Comparison of ENCODE assay signal across 9 cellular contexts in the genomic region with DNA sequence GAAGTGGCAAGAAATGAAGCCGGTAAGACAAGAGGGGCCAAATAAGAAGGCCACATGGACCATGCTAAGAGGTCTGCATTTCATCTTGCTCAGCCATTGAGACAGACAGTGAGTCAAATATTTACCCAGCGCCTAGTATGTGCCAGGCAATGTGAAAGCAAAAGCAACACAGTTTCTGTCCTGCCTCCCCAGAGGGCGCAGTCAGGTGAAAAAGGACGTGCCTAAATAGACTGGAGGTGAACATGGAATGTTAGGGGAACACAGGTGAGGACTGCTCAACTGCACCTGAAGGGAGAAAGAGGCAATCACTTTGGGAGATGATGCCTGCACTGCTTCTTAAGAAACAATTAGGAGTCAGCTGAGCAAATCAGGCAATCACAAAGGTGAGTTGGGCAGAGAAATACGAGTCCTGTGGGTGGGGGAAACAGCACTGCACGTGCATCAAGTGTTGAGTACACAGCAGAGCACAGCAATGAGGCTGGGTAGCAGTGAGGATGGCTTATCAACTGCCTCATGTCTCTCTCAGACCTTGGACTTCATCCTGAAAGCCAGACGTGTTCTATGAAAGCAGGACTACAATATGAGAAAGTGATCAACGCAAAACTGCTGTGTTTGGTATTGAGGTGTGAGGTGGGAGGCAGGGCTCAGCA.
DNase-seq lines count a peak whose midpoint lies in the region; ATAC-seq and TF ChIP-seq lines count a peak whose summit lies in the region.
"Had no signal": no experiment of that assay in that cellular context is flagged by ENCODE, and none has a peak within 500 bp of the region (broad histone marks: within the 10 kb centered on the region; RNA-seq: fewer than 3 reads in every experiment).

No MANE protein-coding gene starts in this region.

- peaks cover 36% of the 10 kb centered on the region for H3K36me3 Mint-ChIP-seq in activated naive CD8-positive, alpha-beta T cell

- H3K9me3 ChIP-seq in DND-41 (ENCODE audit: insufficient read depth, low read length, severe bottlenecking) (peaks cover 9% of the 10 kb centered on the region), transverse colon (peaks cover 4 to 6% of the 10 kb centered on the region in 2 donors)

- H2AFZ ChIP-seq in DND-41 (ENCODE audit: low read depth, low read length) = no peak overlapping the region

- TF ChIP-seq POLR2A in transverse colon (IDR thresholded peaks at IDR 0.05) = no peak

- H3K27me3 ChIP-seq in DND-41 (ENCODE audit: insufficient read depth, low read length, poor library complexity) = no peaks in the 10 kb centered on the region
- H3K27me3 ChIP-seq in transverse colon = no peaks in the 10 kb centered on the region

- H3K4me1 ChIP-seq in DND-41 (ENCODE audit: insufficient read depth, low read length) (no peaks in the 10 kb centered on the region), transverse colon (peaks cover 0 to 8% (median 3%) of the 10 kb centered on the region in 4 donors)

- H3K27ac Mint-ChIP-seq in activated naive CD8-positive, alpha-beta T cell = peak overlapping the region; percentile 16
- H3K27ac Mint-ChIP-seq: brain had no signal

- peaks cover 21% of the 10 kb centered on the region for H3K4me1 Mint-ChIP-seq in activated naive CD8-positive, alpha-beta T cell (ENCODE audit: low read depth)
- H3K4me1 Mint-ChIP-seq: brain had no signal

- H3K36me3 ChIP-seq in DND-41 (ENCODE audit: insufficient read depth, low read length) (peaks cover 5% of the 10 kb centered on the region; the same call in 1 of the 2 replicates), transverse colon (no peaks in the 10 kb centered on the region)

- peaks cover 8% of the 10 kb centered on the region for H3K9me3 Mint-ChIP-seq in activated naive CD8-positive, alpha-beta T cell (ENCODE audit: low read depth)

- H3K4me2 ChIP-seq in DND-41 (ENCODE audit: insufficient read depth, low read length) = no peak overlapping the region

- intact Hi-C loops in transverse colon (cut with DNase I; ENCODE audit: low total_unique reads) = loop anchor here (5.0 kb wide), 1 partner anchor 122 kb away; no protein-coding TSS in a partner anchor

- no peak for TF ChIP-seq CTCF in DND-41 (IDR thresholded peaks at IDR 0.05; ENCODE audit: borderline replicate concordance, extremely low read depth, low read length, poor library complexity, severe bottlenecking)
- TF ChIP-seq CTCF in transverse colon (IDR thresholded peaks at IDR 0.05) = no peak
- no peak for TF ChIP-seq CTCF in coronary artery (IDR thresholded peaks at IDR 0.05)

- peak; percentile 42; the same call in 1 of the 3 replicates for ATAC-seq in DND-41 (ENCODE audit: insufficient read depth, low read depth)
- ATAC-seq in GM19395 (IDR thresholded peaks at IDR 0.05; ENCODE audit: unreplicated experiment) = peak; percentile 92
- ATAC-seq in HG03354 (IDR thresholded peaks at IDR 0.05; ENCODE audit: poor library complexity, severe bottlenecking, unreplicated experiment) = peak; percentile 86

- no peaks in the 10 kb centered on the region for H3K27me3 Mint-ChIP-seq in activated naive CD8-positive, alpha-beta T cell
- H3K27me3 Mint-ChIP-seq: brain had no signal

- WGBS in transverse colon (ENCODE audit: low coverage in 1 of 2), 2 donors = 64 to 72% methylated on average over 5 to 8 of the region's 8 CpGs

- no peak overlapping the region for H3K4me3 ChIP-seq in DND-41 (ENCODE audit: low read depth in 1 of 2, low read length in 2 of 2)
- no peak overlapping the region for H3K4me3 ChIP-seq in transverse colon
- no peak overlapping the region for H3K4me3 ChIP-seq in coronary artery

- DNase-seq in DND-41 (no peak), transverse colon (peak; percentile 31), hippocampal formation (lab: John Stamatoyannopoulos, UW) (no peak), coronary artery (ENCODE audit: low spot score) (no peak), HK-2 (ENCODE audit: unreplicated experiment) (no peak)

- in situ Hi-C loops in transverse colon (cut with MboI; ENCODE audit: low pct_ligation_motif_present in 1 of 4, low pct_unique_long_range_greater_than_20kb in 1 of 4, low sequenced_read_pairs in 3 of 4) = no loop called here

- H4K20me1 ChIP-seq in DND-41 (ENCODE audit: insufficient read depth, low read length) = no peaks in the 10 kb centered on the region

- no peak for TF ChIP-seq EP300 in transverse colon (IDR thresholded peaks at IDR 0.05; ENCODE audit: low read depth)

- no peak overlapping the region for H3K4me3 Mint-ChIP-seq in activated naive CD8-positive, alpha-beta T cell
- H3K4me3 Mint-ChIP-seq: brain had no signal

- H3K27ac ChIP-seq in DND-41 (ENCODE audit: low read length) (no peak overlapping the region), transverse colon (no peak overlapping the region), coronary artery (no peak overlapping the region)

- no peak overlapping the region for H3K9ac ChIP-seq in DND-41 (ENCODE audit: low read depth, low read length)

- H3K79me2 ChIP-seq in DND-41 (ENCODE audit: insufficient read depth, low read length) = no peaks in the 10 kb centered on the region

Comparison
In these comparisons a context has a peak if more than half of its experiments do, and no peak if none do; other contexts are left out.
1. ATAC-seq: peak in every context shown above with its lines; median percentile 92 in GM19395; 86 in HG03354; 42 in DND-41.